Comparison of ENCODE assay signal across 25 cellular contexts in genomic region chr2:62381672-62382071, GRCh38.
"Had no signal": no experiment of that assay in that cellular context is flagged by ENCODE, and none has a peak within 500 bp of the region (broad histone marks: within the 10 kb centered on the region; RNA-seq: fewer than 3 reads in every experiment).

No MANE protein-coding gene starts in this region.

- H3K9me3 ChIP-seq: ovary, prostate gland, thyroid gland had no signal

- H3K27ac ChIP-seq: brain microvascular endothelial cell, ovary, prostate gland, thyroid gland, WERI-Rb-1 had no signal

- H3K36me3 Mint-ChIP-seq: T-cell had no signal

- H3K27ac Mint-ChIP-seq: activated CD4-positive, alpha-beta T cell treated with anti-CD3 and anti-CD28 coated beads, Interleukin-2, amount 10 ng/mL, durations not matched to agents 7 days and 5 days; activated CD8-positive, alpha-beta T cell treated with anti-CD3 and anti-CD28 coated beads, Interleukin-2, amount 10 ng/mL, durations not matched to agents 7 days and 5 days; activated naive CD4-positive, alpha-beta T cell treated with anti-CD3 and anti-CD28 coated beads, Interleukin-2, amount 50 U/mL, for 72 hours; activated T-helper 1 cell treated with anti-CD3 and anti-CD28 coated beads, Interleukin-12 subunit alpha, Interleukin-12 subunit beta, Interleukin-2, Interleukin-4 antibody, amounts not matched to agents 30 ng/mL and 10 ng/mL and 1 ng/mL, durations not matched to agents 14 hours and 24 hours and 36 hours; dendritic cell treated with granulocyte-macrophage colony-stimulating factor and Interleukin-4, amounts not matched to agents 40 ng/mL and 50 ng/mL, for 4 days; memory B cell; stimulated activated naive CD8-positive, alpha-beta T cell treated with anti-CD3 and anti-CD28 coated beads, Interleukin-15, Interleukin-2, amounts not matched to agents 100 ng/mL and 50 ng/mL, for 24 hours; T-cell had no signal

- H3K4me1 Mint-ChIP-seq: activated CD4-positive, alpha-beta T cell treated with anti-CD3 and anti-CD28 coated beads, Interleukin-2, amount 10 ng/mL, durations not matched to agents 7 days and 5 days; naive thymus-derived CD4-positive, alpha-beta T cell; T-cell had no signal

- FAIRE-seq: frontal cortex, TTC549 had no signal

- H3K9me3 Mint-ChIP-seq: dendritic cell treated with granulocyte-macrophage colony-stimulating factor and Interleukin-4, amounts not matched to agents 40 ng/mL and 50 ng/mL, for 4 days had no signal

- DNase-seq: activated CD4-positive, alpha-beta T cell treated with anti-CD3 and anti-CD28 coated beads, Interleukin-2, amount 10 ng/mL, durations not matched to agents 7 days and 5 days; activated CD4-positive, CD25-positive, alpha-beta regulatory T cell treated with anti-CD3 and anti-CD28 coated beads, Interleukin-2, amount 50 U/mL, for 72 hours; activated CD8-positive, alpha-beta T cell treated with anti-CD3 and anti-CD28 coated beads, Interleukin-2, amount 10 ng/mL, durations not matched to agents 7 days and 5 days; aorta; brain microvascular endothelial cell; caudate nucleus; effector CD8-positive, alpha-beta T cell; glutamatergic neuron; hippocampal formation; naive thymus-derived CD4-positive, alpha-beta T cell; ovary; stimulated activated CD4-positive, alpha-beta T cell treated with anti-CD3 and anti-CD28 coated beads, Interleukin-12 subunit alpha, Interleukin-12 subunit beta, amount 100 ng/mL, for 4 hours; stimulated activated CD4-positive, alpha-beta T cell treated with anti-CD3 and anti-CD28 coated beads, Interleukin-4, amount 100 ng/mL, for 4 hours; substantia nigra; T-cell; thyroid gland; WERI-Rb-1 had no signal

- H3K4me1 ChIP-seq: prostate gland, thyroid gland had no signal

- H3K4me3 ChIP-seq: ovary, prostate gland, thyroid gland had no signal

- H3K27me3 ChIP-seq: brain microvascular endothelial cell, ovary, thyroid gland had no signal

- H3K27me3 Mint-ChIP-seq: dendritic cell treated with granulocyte-macrophage colony-stimulating factor and Interleukin-4, amounts not matched to agents 40 ng/mL and 50 ng/mL, for 4 days; stimulated activated naive CD8-positive, alpha-beta T cell treated with anti-CD3 and anti-CD28 coated beads, Interleukin-15, Interleukin-2, amounts not matched to agents 100 ng/mL and 50 ng/mL, for 24 hours had no signal

- H3K36me3 ChIP-seq: brain microvascular endothelial cell, ovary, prostate gland, thyroid gland, WERI-Rb-1 had no signal

- H3K4me3 Mint-ChIP-seq: activated CD4-positive, alpha-beta T cell treated with anti-CD3 and anti-CD28 coated beads, Interleukin-2, amount 10 ng/mL, durations not matched to agents 7 days and 5 days; activated CD8-positive, alpha-beta T cell treated with anti-CD3 and anti-CD28 coated beads, Interleukin-2, amount 10 ng/mL, durations not matched to agents 7 days and 5 days; activated T-helper 1 cell treated with anti-CD3 and anti-CD28 coated beads, Interleukin-12 subunit alpha, Interleukin-12 subunit beta, Interleukin-2, Interleukin-4 antibody, amounts not matched to agents 30 ng/mL and 10 ng/mL and 1 ng/mL, durations not matched to agents 14 hours and 24 hours and 36 hours; dendritic cell treated with granulocyte-macrophage colony-stimulating factor and Interleukin-4, amounts not matched to agents 40 ng/mL and 50 ng/mL, for 4 days; memory B cell; naive thymus-derived CD4-positive, alpha-beta T cell; stimulated activated naive CD8-positive, alpha-beta T cell treated with anti-CD3 and anti-CD28 coated beads, Interleukin-15, Interleukin-2, amounts not matched to agents 100 ng/mL and 50 ng/mL, for 24 hours; T-cell had no signal
